ENCODE assay signal across 21 cellular contexts in the genomic region with DNA sequence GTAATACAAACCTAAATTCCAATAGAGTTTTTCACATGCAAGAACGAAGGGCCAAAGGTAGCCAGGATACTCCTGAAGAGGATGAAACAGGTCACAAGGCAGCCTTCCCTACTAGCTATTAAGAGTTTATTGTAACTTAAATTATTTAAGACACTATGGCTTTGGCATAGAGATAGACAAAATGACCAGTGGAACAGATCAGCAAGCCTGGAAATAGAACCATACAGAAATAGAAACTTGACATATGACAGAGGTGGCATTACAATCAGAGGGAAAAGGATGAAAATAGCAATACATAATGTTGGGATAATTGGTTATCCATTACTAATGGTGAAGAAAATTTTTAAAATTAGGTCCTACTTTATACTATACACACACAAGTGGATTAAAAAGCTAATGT.
"Had no signal": no experiment of that assay in that cellular context is flagged by ENCODE, and none has a peak within 500 bp of the region (broad histone marks: within the 10 kb centered on the region; RNA-seq: fewer than 3 reads in every experiment).

No MANE protein-coding gene starts in this region.

- ATAC-seq: K562, Panc1, PC-3, SK-N-SH treated with all-trans-retinoic acid at 6 μM for 48 hours had no signal

- H3K9me3 Mint-ChIP-seq: IgD-negative memory B cell had no signal

- H3K4me3 Mint-ChIP-seq: IgD-negative memory B cell had no signal

- H3K27ac Mint-ChIP-seq: IgD-negative memory B cell had no signal

- H3K27me3 Mint-ChIP-seq: IgD-negative memory B cell had no signal

- DNase-seq: Kasumi-1, MM.1S, NCI-H1092 treated with DMSO at 0.1 percent for 48 hours, NCI-H1436, NCI-H187, NCI-H2029, NCI-H2081 treated with DMSO at 0.1 percent for 48 hours, NCI-H2171, NCI-H226, NCI-H446, NCI-H510A, NCI-H524 treated with DMSO at 0.1 percent for 48 hours, NCI-H69, NCI-H774, PC-3, SHP77 treated with DMSO at 0.1 percent for 48 hours, SJCRH30 had no signal

- H3K36me3 Mint-ChIP-seq: IgD-negative memory B cell had no signal
